Comparison of ENCODE assay signal across 8 cellular contexts in the genomic region with DNA sequence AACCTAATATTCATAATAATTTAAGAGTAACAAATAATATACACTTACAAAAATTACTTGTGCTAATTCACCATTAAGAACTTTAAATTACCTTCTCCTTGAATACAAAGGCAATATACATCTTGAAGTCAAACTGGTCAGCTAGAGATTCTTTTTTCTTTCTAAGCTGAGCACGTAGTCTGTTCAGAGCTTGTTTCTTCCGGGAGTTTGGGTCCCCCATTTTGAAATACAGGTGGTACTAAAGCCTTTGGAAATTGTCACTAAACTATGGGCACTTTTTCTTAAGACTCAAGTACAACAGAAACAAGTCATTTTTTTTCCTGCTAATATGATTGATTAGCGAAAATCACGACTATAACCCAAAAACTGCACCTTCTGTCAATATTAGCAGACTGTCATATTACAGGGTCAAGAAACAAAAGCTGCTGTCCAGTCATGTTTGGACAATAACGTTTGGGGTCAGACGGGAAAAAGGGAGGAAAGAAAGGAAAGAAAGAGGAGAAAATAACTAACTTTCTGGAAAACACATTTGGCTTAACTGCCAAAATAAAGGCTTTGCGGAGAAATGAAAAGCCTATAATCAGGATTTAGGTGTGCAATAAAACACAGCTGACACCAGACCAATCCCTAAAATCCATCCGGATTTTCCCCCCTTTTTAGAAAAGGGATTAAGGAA. TPM values are rescaled to one million over a fixed set of nuclear protein-coding genes. Genes with fewer than 3 reads are reported as not detected.
A peak's percentile ranks its signal among the peaks of the same experiment; 100 is the strongest.
DNase-seq lines count a peak whose midpoint lies in the region; ATAC-seq and TF ChIP-seq lines count a peak whose summit lies in the region.

No MANE protein-coding gene starts in this region.

- H3K36me3 Mint-ChIP-seq in CD4-positive, alpha-beta T cell (ENCODE audit: low read depth) = peaks cover 78% of the 10 kb centered on the region

- intact Hi-C loops in CD4-positive, alpha-beta T cell (cut with DNase I, micrococcal nuclease) = loop anchor here in 1 of 2 experiments (1.0 kb wide), 1 partner anchor 52 kb away; a partner anchor contains a TSS

- TF ChIP-seq EP300 in neural cell (conservative IDR thresholded peaks at IDR 0.05; ENCODE audit: poor library complexity, severe bottlenecking) = no peak

- CTCF ChIA-PET in CD4-positive, alpha-beta T cell (lab: Charles Lee) = interaction anchor here (1.9 kb wide), 1 partner anchor 52 kb away, joined by 6 read pairs; a partner anchor contains a TSS

- peak overlapping the region; percentile 21 for H3K27ac ChIP-seq in CD4-positive, alpha-beta T cell (ENCODE audit: low read depth, low read length)
- no peak overlapping the region for H3K27ac ChIP-seq in neural cell (ENCODE audit: low read length)

- H3K4me3 ChIP-seq in neural cell (ENCODE audit: low read length) = peak overlapping the region; percentile 78

- no peaks in the 10 kb centered on the region for H3K9me3 ChIP-seq in CD4-positive, alpha-beta T cell (ENCODE audit: control insufficient read depth, low read length)
- no peaks in the 10 kb centered on the region for H3K9me3 ChIP-seq in neural cell (ENCODE audit: low read length)

- no peak for TF ChIP-seq CTCF in CD4-positive, alpha-beta T cell (IDR thresholded peaks at IDR 0.05)
- no peak for TF ChIP-seq CTCF in neural cell (IDR thresholded peaks at IDR 0.05; ENCODE audit: poor library complexity, severe bottlenecking)

- POLR2A ChIA-PET in CD4-positive, alpha-beta T cell (lab: Charles Lee) = interaction anchor here (1.0 to 3.7 kb wide), 8 partner anchors 10 to 300 kb away, joined by 4 to 42 read pairs (median 9); a partner anchor contains a TSS

- H3K27me3 Mint-ChIP-seq in CD4-positive, alpha-beta T cell = no peaks in the 10 kb centered on the region

- H3F3A ChIP-seq in neural cell (ENCODE audit: insufficient read depth, low read length, poor library complexity, severe bottlenecking) = no peaks in the 10 kb centered on the region

- peak overlapping the region; percentile 99 for H3K9ac ChIP-seq in neural cell (ENCODE audit: low read length)

- no peaks in the 10 kb centered on the region for H3K9me2 ChIP-seq in neural cell (ENCODE audit: insufficient read depth, low read length)

- TF ChIP-seq RAD21 in neural cell (conservative IDR thresholded peaks at IDR 0.05) = no peak

- peak overlapping the region; percentile 94 for H3K27ac Mint-ChIP-seq in CD4-positive, alpha-beta T cell

- H2AFZ ChIP-seq in neural cell (ENCODE audit: low read depth, low read length) = no peak overlapping the region

- in situ Hi-C loops in G401 (cut with HindIII; ENCODE audit: low sequenced_read_pairs) = no loop called here

- peaks cover 71% of the 10 kb centered on the region for H3K4me1 Mint-ChIP-seq in CD4-positive, alpha-beta T cell (ENCODE audit: low read depth)

- no peak for DNase-seq in CD4-positive, alpha-beta T cell
- DNase-seq in NCI-H69 (lab: John Stamatoyannopoulos, UW) (peak; percentile 32), dermis blood vessel endothelial cell (peak; percentile 25), DMS153 treated with DMSO at 0.1 percent for 48 hours (lab: John Stamatoyannopoulos, UW; ENCODE audit: unreplicated experiment) (no peak), G401 (ENCODE audit: low spot score) (no peak)

- ATAC-seq in CD4-positive, alpha-beta T cell (ENCODE audit: poor library complexity) = no peak
- ATAC-seq in GM21576 (IDR thresholded peaks at IDR 0.05; ENCODE audit: unreplicated experiment) = no peak
- no peak for ATAC-seq in HG02884 (IDR thresholded peaks at IDR 0.05; ENCODE audit: unreplicated experiment)

- peaks cover 60% of the 10 kb centered on the region for H3K79me2 ChIP-seq in neural cell (replicated peaks; ENCODE audit: insufficient read depth, low read length)

- H4K20me1 ChIP-seq in neural cell (ENCODE audit: insufficient read depth) = no peaks in the 10 kb centered on the region

- H3K4me2 ChIP-seq in neural cell (ENCODE audit: low read length) = peak overlapping the region; percentile 82

- H3K27me3 ChIP-seq in CD4-positive, alpha-beta T cell (ENCODE audit: control insufficient read depth, insufficient read depth, low read length) = no peaks in the 10 kb centered on the region
- H3K27me3 ChIP-seq in neural cell (ENCODE audit: insufficient read depth, low read depth, low read length) = no peaks in the 10 kb centered on the region

- H3K4me3 Mint-ChIP-seq in CD4-positive, alpha-beta T cell = peak overlapping the region; percentile 92

- H3K36me3 ChIP-seq in neural cell (ENCODE audit: insufficient read depth, low read length) = no peaks in the 10 kb centered on the region

- no peaks in the 10 kb centered on the region for H3K9me3 Mint-ChIP-seq in CD4-positive, alpha-beta T cell

TF ChIP-seq in neural cell, 6 proteins besides CTCF, POLR2A, EP300 and RAD21:
- no peak for TF ChIP-seq SMC3 (conservative IDR thresholded peaks at IDR 0.05; ENCODE audit: poor library complexity)
- TF ChIP-seq POLR2AphosphoS5 (IDR thresholded peaks at IDR 0.05) = no peak
- TF ChIP-seq MXI1 (conservative IDR thresholded peaks at IDR 0.05; ENCODE audit: poor library complexity, severe bottlenecking) = no peak
- TF ChIP-seq EZH2 (IDR thresholded peaks at IDR 0.05; ENCODE audit: borderline replicate concordance, insufficient read depth, low read length, poor library complexity, severe bottlenecking) = no peak
- TF ChIP-seq, protein P1, sequence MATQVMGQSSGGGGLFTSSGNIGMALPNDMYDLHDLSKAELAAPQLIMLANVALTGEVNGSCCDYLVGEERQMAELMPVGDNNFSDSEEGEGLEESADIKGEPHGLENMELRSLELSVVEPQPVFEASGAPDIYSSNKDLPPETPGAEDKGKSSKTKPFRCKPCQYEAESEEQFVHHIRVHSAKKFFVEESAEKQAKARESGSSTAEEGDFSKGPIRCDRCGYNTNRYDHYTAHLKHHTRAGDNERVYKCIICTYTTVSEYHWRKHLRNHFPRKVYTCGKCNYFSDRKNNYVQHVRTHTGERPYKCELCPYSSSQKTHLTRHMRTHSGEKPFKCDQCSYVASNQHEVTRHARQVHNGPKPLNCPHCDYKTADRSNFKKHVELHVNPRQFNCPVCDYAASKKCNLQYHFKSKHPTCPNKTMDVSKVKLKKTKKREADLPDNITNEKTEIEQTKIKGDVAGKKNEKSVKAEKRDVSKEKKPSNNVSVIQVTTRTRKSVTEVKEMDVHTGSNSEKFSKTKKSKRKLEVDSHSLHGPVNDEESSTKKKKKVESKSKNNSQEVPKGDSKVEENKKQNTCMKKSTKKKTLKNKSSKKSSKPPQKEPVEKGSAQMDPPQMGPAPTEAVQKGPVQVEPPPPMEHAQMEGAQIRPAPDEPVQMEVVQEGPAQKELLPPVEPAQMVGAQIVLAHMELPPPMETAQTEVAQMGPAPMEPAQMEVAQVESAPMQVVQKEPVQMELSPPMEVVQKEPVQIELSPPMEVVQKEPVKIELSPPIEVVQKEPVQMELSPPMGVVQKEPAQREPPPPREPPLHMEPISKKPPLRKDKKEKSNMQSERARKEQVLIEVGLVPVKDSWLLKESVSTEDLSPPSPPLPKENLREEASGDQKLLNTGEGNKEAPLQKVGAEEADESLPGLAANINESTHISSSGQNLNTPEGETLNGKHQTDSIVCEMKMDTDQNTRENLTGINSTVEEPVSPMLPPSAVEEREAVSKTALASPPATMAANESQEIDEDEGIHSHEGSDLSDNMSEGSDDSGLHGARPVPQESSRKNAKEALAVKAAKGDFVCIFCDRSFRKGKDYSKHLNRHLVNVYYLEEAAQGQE (IDR thresholded peaks at IDR 0.05; ENCODE audit: borderline replicate concordance) = no peak

RNA-seq across cellular contexts. Expression of a gene that starts 0.4 kb away (rescaled TPM):
- total RNA-seq in CD4-positive, alpha-beta T cell = 100 to 1,000 TPM; 108 to 111 TPM
- 111 and 205 TPM in 2 replicates for total RNA-seq in dermis blood vessel endothelial cell
- polyA plus RNA-seq in neural cell = 105 and 107 TPM in 2 replicates
- 82.0 and 96.9 TPM in 2 replicates for polyA minus RNA-seq in neural cell
- 50.3 and 66.0 TPM in 2 replicates for total RNA-seq in G401 (2014; rRNA removed; shearing (Covaris generic))

RNA-seq across cellular contexts. Expression of a gene that starts 51.7 kb away (rescaled TPM):
- 1 to 10 TPM; 1.5 TPM for total RNA-seq in CD4-positive, alpha-beta T cell
- total RNA-seq in dermis blood vessel endothelial cell = 3.7 and 9.2 TPM in 2 replicates
- 9.9 and 14.2 TPM in 2 replicates for polyA plus RNA-seq in neural cell
- polyA minus RNA-seq in neural cell = 7.5 and 9.6 TPM in 2 replicates
- 33.2 and 48.0 TPM in 2 replicates for total RNA-seq in G401 (2014; rRNA removed; shearing (Covaris generic))

RNA-seq across cellular contexts. Expression of a gene that starts 51.9 kb away (rescaled TPM):
- total RNA-seq in CD4-positive, alpha-beta T cell = 10 to 100 TPM; 63.9 to 64.6 TPM
- total RNA-seq in dermis blood vessel endothelial cell = 27.2 and 35.6 TPM in 2 replicates
- polyA plus RNA-seq in neural cell = 49.0 and 53.4 TPM in 2 replicates
- 45.5 and 49.9 TPM in 2 replicates for polyA minus RNA-seq in neural cell
- total RNA-seq in G401 (2014; rRNA removed; shearing (Covaris generic)) = 41.1 and 58.3 TPM in 2 replicates

RNA-seq across cellular contexts. Expression of a gene that starts 56.1 kb away (rescaled TPM):
- 10 to 100 TPM; 10.1 to 10.5 TPM for total RNA-seq in CD4-positive, alpha-beta T cell
- 20.8 and 35.9 TPM in 2 replicates for total RNA-seq in dermis blood vessel endothelial cell
- polyA plus RNA-seq in neural cell = 11.5 and 13.8 TPM in 2 replicates
- polyA minus RNA-seq in neural cell = 7.3 and 9.3 TPM in 2 replicates
- total RNA-seq in G401 (2014; rRNA removed; shearing (Covaris generic)) = 61.0 and 102 TPM in 2 replicates

Comparison
In these comparisons a context has a peak if more than half of its experiments do, and no peak if none do; other contexts are left out.
1. DNase-seq: peak in NCI-H69 (single experiment) and dermis blood vessel endothelial cell (single experiment); none in CD4-positive, alpha-beta T cell (0 of 10), DMS153 treated with DMSO at 0.1 percent for 48 hours (single experiment) and G401 (single experiment).